In the genomic region with DNA sequence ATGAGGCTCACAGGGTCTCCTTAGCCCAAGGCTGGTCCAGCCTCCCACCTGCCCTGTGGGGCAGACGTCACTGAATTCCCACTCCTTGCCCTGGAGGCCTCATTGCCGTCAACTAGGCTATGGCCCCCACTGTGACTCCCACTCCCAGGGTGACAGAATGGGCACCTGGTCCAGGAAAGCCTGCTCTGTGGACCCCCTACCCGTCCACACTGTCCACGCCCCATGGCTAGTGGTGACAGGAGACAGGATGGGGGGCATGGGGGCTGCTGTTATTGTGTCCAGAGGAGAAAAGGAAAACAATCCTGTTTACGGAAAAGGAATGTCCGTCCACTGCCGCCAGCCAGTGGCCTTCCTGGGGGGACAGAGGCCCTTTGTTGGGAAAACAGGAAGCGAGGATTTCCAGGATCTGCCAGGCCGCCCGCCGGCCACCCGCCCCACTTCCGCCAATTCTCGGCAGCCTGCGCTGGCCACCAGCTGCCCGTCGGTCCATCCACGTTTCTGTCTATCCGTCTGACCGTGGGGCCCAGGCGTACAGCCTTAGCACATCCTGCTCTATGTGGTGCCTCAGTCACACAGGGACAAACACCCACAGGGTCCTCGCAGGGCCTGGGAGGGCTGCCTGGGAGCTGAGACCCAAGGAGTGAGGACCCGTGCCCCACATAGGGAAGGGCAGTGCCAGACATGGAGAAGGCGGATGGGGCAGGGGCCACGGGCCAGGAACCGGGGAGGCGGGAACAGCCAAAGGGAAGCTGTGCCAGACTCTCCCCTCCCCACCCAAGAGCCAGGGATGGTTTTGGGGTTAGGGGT, we compare ENCODE assay signal across 1 cellular context.
TF ChIP-seq lines count a peak whose summit lies in the region.

No MANE protein-coding gene starts in this region.

TF ChIP-seq in HepG2, 621 proteins besides CTCF, POLR2A, EP300 and RAD21 (continued from another document and continues in another):
- TF ChIP-seq, protein P1, sequence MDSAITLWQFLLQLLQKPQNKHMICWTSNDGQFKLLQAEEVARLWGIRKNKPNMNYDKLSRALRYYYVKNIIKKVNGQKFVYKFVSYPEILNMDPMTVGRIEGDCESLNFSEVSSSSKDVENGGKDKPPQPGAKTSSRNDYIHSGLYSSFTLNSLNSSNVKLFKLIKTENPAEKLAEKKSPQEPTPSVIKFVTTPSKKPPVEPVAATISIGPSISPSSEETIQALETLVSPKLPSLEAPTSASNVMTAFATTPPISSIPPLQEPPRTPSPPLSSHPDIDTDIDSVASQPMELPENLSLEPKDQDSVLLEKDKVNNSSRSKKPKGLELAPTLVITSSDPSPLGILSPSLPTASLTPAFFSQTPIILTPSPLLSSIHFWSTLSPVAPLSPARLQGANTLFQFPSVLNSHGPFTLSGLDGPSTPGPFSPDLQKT (CRISPR knock-in tag; IDR thresholded peaks at IDR 0.05; ENCODE audit: borderline replicate concordance) = no peak
- TF ChIP-seq, protein P2, sequence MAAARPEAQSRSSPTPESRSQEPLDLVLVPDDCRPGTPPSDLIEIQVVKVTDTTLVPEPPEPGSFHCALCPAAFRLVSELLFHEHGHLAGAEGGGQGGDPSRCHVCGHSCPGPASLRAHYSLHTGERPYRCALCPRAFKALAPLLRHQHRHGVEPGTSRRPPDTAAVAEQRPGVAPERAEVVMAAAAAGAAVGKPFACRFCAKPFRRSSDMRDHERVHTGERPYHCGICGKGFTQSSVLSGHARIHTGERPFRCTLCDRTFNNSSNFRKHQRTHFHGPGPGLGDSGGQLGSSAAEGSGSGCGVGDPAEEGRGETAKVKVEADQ (CRISPR knock-in tag; IDR thresholded peaks at IDR 0.05; ENCODE audit: borderline replicate concordance) = peak; percentile 80; the same call in 1 of the 2 replicates
- no peak for TF ChIP-seq TCF7L2 (IDR thresholded peaks at IDR 0.05; ENCODE audit: low read depth, low read length)
- TF ChIP-seq, protein P3, sequence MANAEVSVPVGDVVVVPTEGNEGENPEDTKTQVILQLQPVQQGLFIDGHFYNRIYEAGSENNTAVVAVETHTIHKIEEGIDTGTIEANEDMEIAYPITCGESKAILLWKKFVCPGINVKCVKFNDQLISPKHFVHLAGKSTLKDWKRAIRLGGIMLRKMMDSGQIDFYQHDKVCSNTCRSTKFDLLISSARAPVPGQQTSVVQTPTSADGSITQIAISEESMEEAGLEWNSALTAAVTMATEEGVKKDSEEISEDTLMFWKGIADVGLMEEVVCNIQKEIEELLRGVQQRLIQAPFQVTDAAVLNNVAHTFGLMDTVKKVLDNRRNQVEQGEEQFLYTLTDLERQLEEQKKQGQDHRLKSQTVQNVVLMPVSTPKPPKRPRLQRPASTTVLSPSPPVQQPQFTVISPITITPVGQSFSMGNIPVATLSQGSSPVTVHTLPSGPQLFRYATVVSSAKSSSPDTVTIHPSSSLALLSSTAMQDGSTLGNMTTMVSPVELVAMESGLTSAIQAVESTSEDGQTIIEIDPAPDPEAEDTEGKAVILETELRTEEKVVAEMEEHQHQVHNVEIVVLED (CRISPR knock-in tag; IDR thresholded peaks at IDR 0.05; ENCODE audit: borderline replicate concordance) = peak; percentile 46
- TF ChIP-seq, protein P4, sequence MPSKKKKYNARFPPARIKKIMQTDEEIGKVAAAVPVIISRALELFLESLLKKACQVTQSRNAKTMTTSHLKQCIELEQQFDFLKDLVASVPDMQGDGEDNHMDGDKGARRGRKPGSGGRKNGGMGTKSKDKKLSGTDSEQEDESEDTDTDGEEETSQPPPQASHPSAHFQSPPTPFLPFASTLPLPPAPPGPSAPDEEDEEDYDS (CRISPR knock-in tag; IDR thresholded peaks at IDR 0.05) = peak; percentile 62; the same call in 1 of the 2 replicates
- peak; percentile 70 for TF ChIP-seq FOXA3 (CRISPR knock-in tag; IDR thresholded peaks at IDR 0.05)
- TF ChIP-seq ZNF546 (CRISPR knock-in tag; conservative IDR thresholded peaks at IDR 0.05) = no peak
- TF ChIP-seq ZNF256 (CRISPR knock-in tag; conservative IDR thresholded peaks at IDR 0.05) = no peak
- no peak for TF ChIP-seq RAD51 (IDR thresholded peaks at IDR 0.05; ENCODE audit: borderline replicate concordance)
- TF ChIP-seq, protein P5, sequence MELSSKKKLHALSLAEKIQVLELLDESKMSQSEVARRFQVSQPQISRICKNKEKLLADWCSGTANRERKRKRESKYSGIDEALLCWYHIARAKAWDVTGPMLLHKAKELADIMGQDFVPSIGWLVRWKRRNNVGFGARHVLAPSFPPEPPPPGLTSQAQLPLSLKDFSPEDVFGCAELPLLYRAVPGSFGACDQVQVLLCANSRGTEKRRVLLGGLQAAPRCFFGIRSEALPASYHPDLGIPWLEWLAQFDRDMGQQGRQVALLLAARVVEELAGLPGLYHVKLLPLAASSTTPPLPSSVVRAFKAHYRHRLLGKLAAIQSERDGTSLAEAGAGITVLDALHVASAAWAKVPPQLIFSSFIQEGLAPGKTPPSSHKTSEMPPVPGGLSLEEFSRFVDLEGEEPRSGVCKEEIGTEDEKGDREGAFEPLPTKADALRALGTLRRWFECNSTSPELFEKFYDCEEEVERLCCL (CRISPR knock-in tag; IDR thresholded peaks at IDR 0.05; ENCODE audit: borderline replicate concordance) = 0 out of 2 replicates have a peak, but pooled peaks have one; percentile 64
- peak; percentile 36 for TF ChIP-seq SKI (IDR thresholded peaks at IDR 0.05; ENCODE audit: partially characterized antibody)
- no peak for TF ChIP-seq CCAR2 (optimal IDR thresholded peaks at IDR 0.05; ENCODE audit: low read depth, low read length)
- no peak for TF ChIP-seq ZNF101 (CRISPR knock-in tag; IDR thresholded peaks at IDR 0.05; ENCODE audit: borderline replicate concordance, low read depth)
- no peak for TF ChIP-seq ZNF768 (CRISPR knock-in tag; IDR thresholded peaks at IDR 0.05)
- no peak for TF ChIP-seq DNMT3B (CRISPR knock-in tag; conservative IDR thresholded peaks at IDR 0.05)
- TF ChIP-seq MAFF (IDR thresholded peaks at IDR 0.05; ENCODE audit: low read depth, low read length) = no peak
- TF ChIP-seq ZNF766 (CRISPR knock-in tag; IDR thresholded peaks at IDR 0.05; ENCODE audit: borderline replicate concordance) = no peak
- TF ChIP-seq KLF16 (CRISPR knock-in tag; IDR thresholded peaks at IDR 0.05) = 0 out of 4 replicates have a peak, but pooled peaks of 1 of the 2 experiments have one; percentile 67
- TF ChIP-seq, protein P6, sequence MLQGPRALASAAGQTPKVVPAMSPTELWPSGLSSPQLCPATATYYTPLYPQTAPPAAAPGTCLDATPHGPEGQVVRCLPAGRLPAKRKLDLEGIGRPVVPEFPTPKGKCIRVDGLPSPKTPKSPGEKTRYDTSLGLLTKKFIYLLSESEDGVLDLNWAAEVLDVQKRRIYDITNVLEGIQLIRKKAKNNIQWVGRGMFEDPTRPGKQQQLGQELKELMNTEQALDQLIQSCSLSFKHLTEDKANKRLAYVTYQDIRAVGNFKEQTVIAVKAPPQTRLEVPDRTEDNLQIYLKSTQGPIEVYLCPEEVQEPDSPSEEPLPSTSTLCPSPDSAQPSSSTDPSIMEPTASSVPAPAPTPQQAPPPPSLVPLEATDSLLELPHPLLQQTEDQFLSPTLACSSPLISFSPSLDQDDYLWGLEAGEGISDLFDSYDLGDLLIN (CRISPR knock-in tag; IDR thresholded peaks at IDR 0.05; ENCODE audit: borderline replicate concordance) = no peak; the same call in 1 of the 2 replicates
- TF ChIP-seq CEBPB (IDR thresholded peaks at IDR 0.05; ENCODE audit: borderline replicate concordance, low read depth, low read length) = no peak
- no peak for TF ChIP-seq WIZ (CRISPR knock-in tag; IDR thresholded peaks at IDR 0.05)
- TF ChIP-seq, protein P7, sequence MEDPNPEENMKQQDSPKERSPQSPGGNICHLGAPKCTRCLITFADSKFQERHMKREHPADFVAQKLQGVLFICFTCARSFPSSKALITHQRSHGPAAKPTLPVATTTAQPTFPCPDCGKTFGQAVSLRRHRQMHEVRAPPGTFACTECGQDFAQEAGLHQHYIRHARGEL (CRISPR knock-in tag; IDR thresholded peaks at IDR 0.05) = no peak
- no peak for TF ChIP-seq ZNF570 (CRISPR knock-in tag; IDR thresholded peaks at IDR 0.05; ENCODE audit: borderline replicate concordance)
- TF ChIP-seq, protein P8, sequence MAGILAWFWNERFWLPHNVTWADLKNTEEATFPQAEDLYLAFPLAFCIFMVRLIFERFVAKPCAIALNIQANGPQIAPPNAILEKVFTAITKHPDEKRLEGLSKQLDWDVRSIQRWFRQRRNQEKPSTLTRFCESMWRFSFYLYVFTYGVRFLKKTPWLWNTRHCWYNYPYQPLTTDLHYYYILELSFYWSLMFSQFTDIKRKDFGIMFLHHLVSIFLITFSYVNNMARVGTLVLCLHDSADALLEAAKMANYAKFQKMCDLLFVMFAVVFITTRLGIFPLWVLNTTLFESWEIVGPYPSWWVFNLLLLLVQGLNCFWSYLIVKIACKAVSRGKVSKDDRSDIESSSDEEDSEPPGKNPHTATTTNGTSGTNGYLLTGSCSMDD (CRISPR knock-in tag; IDR thresholded peaks at IDR 0.05) = no peak
- no peak for TF ChIP-seq JUNB (CRISPR knock-in tag; IDR thresholded peaks at IDR 0.05; ENCODE audit: borderline replicate concordance)
- TF ChIP-seq HDAC2 (CRISPR knock-in tag; IDR thresholded peaks at IDR 0.05) = peak; percentile 86
- no peak for TF ChIP-seq ZNF615 (CRISPR knock-in tag; IDR thresholded peaks at IDR 0.05; ENCODE audit: borderline replicate concordance)
- peak; percentile 62; the same call in 1 of the 2 replicates for TF ChIP-seq CBX5 (CRISPR knock-in tag; IDR thresholded peaks at IDR 0.05; ENCODE audit: borderline replicate concordance)
- TF ChIP-seq, protein P9, sequence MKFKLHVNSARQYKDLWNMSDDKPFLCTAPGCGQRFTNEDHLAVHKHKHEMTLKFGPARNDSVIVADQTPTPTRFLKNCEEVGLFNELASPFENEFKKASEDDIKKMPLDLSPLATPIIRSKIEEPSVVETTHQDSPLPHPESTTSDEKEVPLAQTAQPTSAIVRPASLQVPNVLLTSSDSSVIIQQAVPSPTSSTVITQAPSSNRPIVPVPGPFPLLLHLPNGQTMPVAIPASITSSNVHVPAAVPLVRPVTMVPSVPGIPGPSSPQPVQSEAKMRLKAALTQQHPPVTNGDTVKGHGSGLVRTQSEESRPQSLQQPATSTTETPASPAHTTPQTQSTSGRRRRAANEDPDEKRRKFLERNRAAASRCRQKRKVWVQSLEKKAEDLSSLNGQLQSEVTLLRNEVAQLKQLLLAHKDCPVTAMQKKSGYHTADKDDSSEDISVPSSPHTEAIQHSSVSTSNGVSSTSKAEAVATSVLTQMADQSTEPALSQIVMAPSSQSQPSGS (CRISPR knock-in tag; IDR thresholded peaks at IDR 0.05) = no peak
- TF ChIP-seq AKAP8 (CRISPR knock-in tag; IDR thresholded peaks at IDR 0.05) = no peak
- no peak for TF ChIP-seq IKZF4 (CRISPR knock-in tag; IDR thresholded peaks at IDR 0.05; ENCODE audit: borderline replicate concordance, low read depth, not compliant biosample characterization)
- no peak for TF ChIP-seq KDM4B (CRISPR knock-in tag; IDR thresholded peaks at IDR 0.05)
- no peak for TF ChIP-seq ZFP62 (CRISPR knock-in tag; IDR thresholded peaks at IDR 0.05)
- TF ChIP-seq ZNF224 (CRISPR knock-in tag; IDR thresholded peaks at IDR 0.05) = no peak
- no peak; the same call in 1 of the 2 replicates for TF ChIP-seq MTA1 (CRISPR knock-in tag; IDR thresholded peaks at IDR 0.05; ENCODE audit: borderline replicate concordance)
- TF ChIP-seq, protein P10, sequence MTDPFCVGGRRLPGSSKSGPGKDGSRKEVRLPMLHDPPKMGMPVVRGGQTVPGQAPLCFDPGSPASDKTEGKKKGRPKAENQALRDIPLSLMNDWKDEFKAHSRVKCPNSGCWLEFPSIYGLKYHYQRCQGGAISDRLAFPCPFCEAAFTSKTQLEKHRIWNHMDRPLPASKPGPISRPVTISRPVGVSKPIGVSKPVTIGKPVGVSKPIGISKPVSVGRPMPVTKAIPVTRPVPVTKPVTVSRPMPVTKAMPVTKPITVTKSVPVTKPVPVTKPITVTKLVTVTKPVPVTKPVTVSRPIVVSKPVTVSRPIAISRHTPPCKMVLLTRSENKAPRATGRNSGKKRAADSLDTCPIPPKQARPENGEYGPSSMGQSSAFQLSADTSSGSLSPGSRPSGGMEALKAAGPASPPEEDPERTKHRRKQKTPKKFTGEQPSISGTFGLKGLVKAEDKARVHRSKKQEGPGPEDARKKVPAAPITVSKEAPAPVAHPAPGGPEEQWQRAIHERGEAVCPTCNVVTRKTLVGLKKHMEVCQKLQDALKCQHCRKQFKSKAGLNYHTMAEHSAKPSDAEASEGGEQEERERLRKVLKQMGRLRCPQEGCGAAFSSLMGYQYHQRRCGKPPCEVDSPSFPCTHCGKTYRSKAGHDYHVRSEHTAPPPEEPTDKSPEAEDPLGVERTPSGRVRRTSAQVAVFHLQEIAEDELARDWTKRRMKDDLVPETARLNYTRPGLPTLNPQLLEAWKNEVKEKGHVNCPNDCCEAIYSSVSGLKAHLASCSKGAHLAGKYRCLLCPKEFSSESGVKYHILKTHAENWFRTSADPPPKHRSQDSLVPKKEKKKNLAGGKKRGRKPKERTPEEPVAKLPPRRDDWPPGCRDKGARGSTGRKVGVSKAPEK (CRISPR knock-in tag; IDR thresholded peaks at IDR 0.05; ENCODE audit: borderline replicate concordance) = no peak
- no peak for TF ChIP-seq PRPF4 (IDR thresholded peaks at IDR 0.05; ENCODE audit: low read depth, low read length, poor library complexity, severe bottlenecking)
- TF ChIP-seq FIP1L1 (IDR thresholded peaks at IDR 0.05; ENCODE audit: borderline replicate concordance, insufficient read depth, low read depth, low read length) = no peak
- TF ChIP-seq, protein P11, sequence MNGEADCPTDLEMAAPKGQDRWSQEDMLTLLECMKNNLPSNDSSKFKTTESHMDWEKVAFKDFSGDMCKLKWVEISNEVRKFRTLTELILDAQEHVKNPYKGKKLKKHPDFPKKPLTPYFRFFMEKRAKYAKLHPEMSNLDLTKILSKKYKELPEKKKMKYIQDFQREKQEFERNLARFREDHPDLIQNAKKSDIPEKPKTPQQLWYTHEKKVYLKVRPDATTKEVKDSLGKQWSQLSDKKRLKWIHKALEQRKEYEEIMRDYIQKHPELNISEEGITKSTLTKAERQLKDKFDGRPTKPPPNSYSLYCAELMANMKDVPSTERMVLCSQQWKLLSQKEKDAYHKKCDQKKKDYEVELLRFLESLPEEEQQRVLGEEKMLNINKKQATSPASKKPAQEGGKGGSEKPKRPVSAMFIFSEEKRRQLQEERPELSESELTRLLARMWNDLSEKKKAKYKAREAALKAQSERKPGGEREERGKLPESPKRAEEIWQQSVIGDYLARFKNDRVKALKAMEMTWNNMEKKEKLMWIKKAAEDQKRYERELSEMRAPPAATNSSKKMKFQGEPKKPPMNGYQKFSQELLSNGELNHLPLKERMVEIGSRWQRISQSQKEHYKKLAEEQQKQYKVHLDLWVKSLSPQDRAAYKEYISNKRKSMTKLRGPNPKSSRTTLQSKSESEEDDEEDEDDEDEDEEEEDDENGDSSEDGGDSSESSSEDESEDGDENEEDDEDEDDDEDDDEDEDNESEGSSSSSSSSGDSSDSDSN (CRISPR knock-in tag; IDR thresholded peaks at IDR 0.05) = peak; percentile 61
- no peak for TF ChIP-seq KDM6A (CRISPR knock-in tag; IDR thresholded peaks at IDR 0.05; ENCODE audit: low read depth)
- TF ChIP-seq MED1 (CRISPR knock-in tag; IDR thresholded peaks at IDR 0.05) = peak; percentile 99
- TF ChIP-seq EZH2 (conservative IDR thresholded peaks at IDR 0.05; ENCODE audit: low read depth, low read length) = no peak
- TF ChIP-seq MEIS1 (CRISPR knock-in tag; IDR thresholded peaks at IDR 0.05; ENCODE audit: borderline replicate concordance) = no peak
- TF ChIP-seq NFIB (CRISPR knock-in tag; IDR thresholded peaks at IDR 0.05; ENCODE audit: borderline replicate concordance) = no peak
- TF ChIP-seq ZNF709 (CRISPR knock-in tag; IDR thresholded peaks at IDR 0.05) = peak; percentile 17; the same call in 1 of the 2 replicates
- no peak for TF ChIP-seq ZNF34 (CRISPR knock-in tag; IDR thresholded peaks at IDR 0.05; ENCODE audit: borderline replicate concordance)
- no peak for TF ChIP-seq ATAD3A (CRISPR knock-in tag; IDR thresholded peaks at IDR 0.05)
- TF ChIP-seq ZNF737 (CRISPR knock-in tag; IDR thresholded peaks at IDR 0.05; ENCODE audit: borderline replicate concordance) = no peak
